21 cellular contexts compared by ENCODE assay signal in genomic region chr16:10016761-10017160, GRCh38.
DNase-seq lines count a peak whose midpoint lies in the region; TF ChIP-seq lines count a peak whose summit lies in the region.
"Had no signal": no experiment of that assay in that cellular context is flagged by ENCODE, and none has a peak within 500 bp of the region (broad histone marks: within the 10 kb centered on the region; RNA-seq: fewer than 3 reads in every experiment).

No MANE protein-coding gene starts in this region.

- no peak overlapping the region for H3K18ac ChIP-seq in mesenchymal stem cell (ENCODE audit: low read depth in 1 of 2, low read length in 2 of 2)

- TF ChIP-seq POLR2A in esophagus muscularis mucosa (IDR thresholded peaks at IDR 0.05; ENCODE audit: low read depth), result no peak

- no peaks in the 10 kb centered on the region for H3K9me3 Mint-ChIP-seq in Calu3 (ENCODE audit: low read depth, unreplicated experiment)
- H3K9me3 Mint-ChIP-seq: CD8-positive, alpha-beta T cell had no signal

- H3K9ac ChIP-seq in mesenchymal stem cell (ENCODE audit: low read length), result no peak overlapping the region
- no peak overlapping the region for H3K9ac ChIP-seq in Karpas-422 (ENCODE audit: low read length)
- H3K9ac ChIP-seq: BLaER1 had no signal

- H3K4ac ChIP-seq in mesenchymal stem cell (ENCODE audit: low read depth in 1 of 2, low read length in 2 of 2), result no peak overlapping the region

- no peak overlapping the region for H2BK120ac ChIP-seq in mesenchymal stem cell (ENCODE audit: low read depth, low read length)

- H3K4me1 ChIP-seq in mesenchymal stem cell (ENCODE audit: control insufficient read depth, insufficient read depth, low read depth, low read length), result no peaks in the 10 kb centered on the region
- H3K4me1 ChIP-seq in esophagus muscularis mucosa, result no peaks in the 10 kb centered on the region
- H3K4me1 ChIP-seq in Karpas-422 (ENCODE audit: low read length), result no peaks in the 10 kb centered on the region
- H3K4me1 ChIP-seq: BLaER1, Caco-2 had no signal

- H3K9me3 ChIP-seq in mesenchymal stem cell (ENCODE audit: control insufficient read depth, low read length) (no peaks in the 10 kb centered on the region), esophagus muscularis mucosa (no peaks in the 10 kb centered on the region), Karpas-422 (ENCODE audit: low read length) (no peaks in the 10 kb centered on the region)
- H3K9me3 ChIP-seq: BLaER1, Caco-2 had no signal

- no peak for TF ChIP-seq EP300 in esophagus muscularis mucosa (IDR thresholded peaks at IDR 0.05)

- no peak overlapping the region for H2AK5ac ChIP-seq in mesenchymal stem cell (ENCODE audit: low read length, severe bottlenecking)

- no peak overlapping the region for H3K23ac ChIP-seq in mesenchymal stem cell (ENCODE audit: low read length in 2 of 2)

- CTCF ChIA-PET in Calu3 (lab: Charles Lee), result interaction anchor here (0.6 to 1.3 kb wide), 2 partner anchors 9 to 1390 kb away, joined by 3 read pairs; no protein-coding TSS in a partner anchor

- H3K79me2 ChIP-seq in Karpas-422 (ENCODE audit: low read length), result no peaks in the 10 kb centered on the region

- intact Hi-C loops in Calu3 (cut with micrococcal nuclease; ENCODE audit: unreplicated experiment) (no loop called here), esophagus muscularis mucosa (cut with DNase I) (loop anchor here (10.0 kb wide), 1 partner anchor 72 kb away; no protein-coding TSS in a partner anchor)

- no peak overlapping the region for H3K4me3 Mint-ChIP-seq in Calu3 (ENCODE audit: low read depth, unreplicated experiment)
- H3K4me3 Mint-ChIP-seq: B cell; CD4-positive, CD25-positive, alpha-beta regulatory T cell; CD8-positive, alpha-beta T cell had no signal

- H3K4me2 ChIP-seq in mesenchymal stem cell (ENCODE audit: low read length, poor library complexity, severe bottlenecking), result no peak overlapping the region
- no peak overlapping the region for H3K4me2 ChIP-seq in Karpas-422 (ENCODE audit: low read depth, low read length, poor library complexity, severe bottlenecking)
- H3K4me2 ChIP-seq: BLaER1 had no signal

- H3K9me2 ChIP-seq in Karpas-422 (replicated peaks; ENCODE audit: insufficient read depth, low read length), result no peaks in the 10 kb centered on the region

- H3K36me3 ChIP-seq in mesenchymal stem cell (ENCODE audit: control insufficient read depth in 1 of 2, insufficient read depth in 2 of 2, low read depth in 1 of 2, low read length in 2 of 2), result no peaks in the 10 kb centered on the region
- H3K36me3 ChIP-seq in esophagus muscularis mucosa, result no peaks in the 10 kb centered on the region
- H3K36me3 ChIP-seq in Karpas-422 (ENCODE audit: insufficient read depth, low read length), result no peaks in the 10 kb centered on the region
- H3K36me3 ChIP-seq: BLaER1 had no signal

- peaks cover 20% of the 10 kb centered on the region for H3K4me1 Mint-ChIP-seq in Calu3 (ENCODE audit: low read depth, unreplicated experiment)
- H3K4me1 Mint-ChIP-seq: B cell; CD4-positive, CD25-positive, alpha-beta regulatory T cell had no signal

- H3K27me3 Mint-ChIP-seq in Calu3 (ENCODE audit: unreplicated experiment), result no peaks in the 10 kb centered on the region

- no TSS peak for BruUV-seq in Calu3 (replicated peaks; lab: Mats Ljungman, UMichigan)

- H3K79me1 ChIP-seq in mesenchymal stem cell (replicated peaks; ENCODE audit: low read length, poor library complexity, severe bottlenecking), result no peaks in the 10 kb centered on the region

- 41% methylated on average over 3 of the region's 3 CpGs for WGBS in mesenchymal stem cell
- 77% methylated on average over 3 of the region's 3 CpGs for WGBS in esophagus muscularis mucosa

- H3K27ac ChIP-seq in mesenchymal stem cell (ENCODE audit: low read length, poor library complexity, severe bottlenecking) (no peak overlapping the region), esophagus muscularis mucosa (replicated peaks in 1 of 4) (no peak overlapping the region), Karpas-422 (ENCODE audit: low read length) (no peak overlapping the region)
- H3K27ac ChIP-seq: 22Rv1, BLaER1, C4-2B had no signal

- no peaks in the 10 kb centered on the region for H4K20me1 ChIP-seq in Karpas-422 (ENCODE audit: insufficient read depth, low read depth, low read length)
- H4K20me1 ChIP-seq: BLaER1 had no signal

- DNase-seq in Calu3, result no peak
- peak; percentile 18 for DNase-seq in ELF-1 (ENCODE audit: low read depth, low spot score)
- peak; percentile 53 for DNase-seq in RPMI7951 (ENCODE audit: low read depth)
- DNase-seq in mesenchymal stem cell, result no peak
- DNase-seq in esophagus muscularis mucosa (ENCODE audit: extremely low spot score), result no peak
- no peak for DNase-seq in H4 (ENCODE audit: low spot score)
- DNase-seq in NCI-H2107 treated with DMSO at 0.1 percent for 48 hours (lab: John Stamatoyannopoulos, UW; ENCODE audit: unreplicated experiment), result no peak
- no peak for DNase-seq in Karpas-422
- DNase-seq: Caco-2; CD4-positive, CD25-positive, alpha-beta regulatory T cell; CD8-positive, alpha-beta T cell; DMS 273 treated with DMSO at 0.1 percent for 48 hours; DND-41; GF-D8; GOT3; H7; HCEC 1CT had no signal

- H3K36me3 Mint-ChIP-seq in Calu3 (ENCODE audit: insufficient read depth, unreplicated experiment), result no peaks in the 10 kb centered on the region
- H3K36me3 Mint-ChIP-seq: CD4-positive, CD25-positive, alpha-beta regulatory T cell; CD8-positive, alpha-beta T cell had no signal

- H4K8ac ChIP-seq in mesenchymal stem cell (ENCODE audit: low read length), result no peak overlapping the region

- H3K27ac Mint-ChIP-seq in Calu3 (ENCODE audit: unreplicated experiment), result peak overlapping the region; percentile 2
- H3K27ac Mint-ChIP-seq: B cell; CD4-positive, CD25-positive, alpha-beta regulatory T cell; CD8-positive, alpha-beta T cell had no signal

- H2BK12ac ChIP-seq in mesenchymal stem cell (ENCODE audit: low read length in 2 of 2), result no peak overlapping the region

- H3K14ac ChIP-seq in mesenchymal stem cell (ENCODE audit: low read length in 2 of 2), result no peak overlapping the region

- H2AFZ ChIP-seq in mesenchymal stem cell (ENCODE audit: low read depth, low read length) (no peak overlapping the region), Karpas-422 (ENCODE audit: low read length) (no peak overlapping the region)

- H4K91ac ChIP-seq in mesenchymal stem cell (ENCODE audit: low read length), result peak overlapping the region; percentile 23

- no peak overlapping the region for H3K4me3 ChIP-seq in mesenchymal stem cell (ENCODE audit: insufficient read depth in 1 of 2, low read depth in 1 of 2, low read length in 2 of 2)
- H3K4me3 ChIP-seq in esophagus muscularis mucosa, result no peak overlapping the region
- no peak overlapping the region for H3K4me3 ChIP-seq in Karpas-422 (ENCODE audit: low read length)
- H3K4me3 ChIP-seq: BLaER1 had no signal

- H2BK15ac ChIP-seq in mesenchymal stem cell (ENCODE audit: low read depth, poor library complexity, severe bottlenecking), result no peak overlapping the region

- no peak for TF ChIP-seq CTCF in Calu3 (IDR thresholded peaks at IDR 0.05; ENCODE audit: unreplicated experiment)
- no peak for TF ChIP-seq CTCF in esophagus muscularis mucosa (IDR thresholded peaks at IDR 0.05)

- no peaks in the 10 kb centered on the region for H3K27me3 ChIP-seq in mesenchymal stem cell (ENCODE audit: control insufficient read depth in 1 of 2, insufficient read depth in 1 of 2, low read length in 2 of 2)
- H3K27me3 ChIP-seq in esophagus muscularis mucosa, result no peaks in the 10 kb centered on the region
- H3K27me3 ChIP-seq in Karpas-422 (ENCODE audit: low read length), result no peaks in the 10 kb centered on the region
- H3K27me3 ChIP-seq: BLaER1 had no signal

- H2BK5ac ChIP-seq in mesenchymal stem cell (ENCODE audit: low read depth, low read length, poor library complexity, severe bottlenecking), result no peak overlapping the region

Comparison
In these comparisons a context has a peak if more than half of its experiments do, and no peak if none do; other contexts are left out.
1. DNase-seq: peak in ELF-1 (single experiment) and RPMI7951 (single experiment); none in Calu3 (single experiment), mesenchymal stem cell (single experiment), esophagus muscularis mucosa (single experiment), H4 (single experiment), NCI-H2107 treated with DMSO at 0.1 percent for 48 hours (single experiment) and Karpas-422 (single experiment).